In genomic region chr19:3186377-3186688, GRCh38 we compare ENCODE assay signal across 8 cellular contexts. TPM values are rescaled to one million over a fixed set of nuclear protein-coding genes. Genes with fewer than 3 reads are reported as not detected.
A peak's percentile ranks its signal among the peaks of the same experiment; 100 is the strongest.
DNase-seq lines count a peak whose midpoint lies in the region; ATAC-seq, FAIRE-seq and TF ChIP-seq lines count a peak whose summit lies in the region.

No MANE protein-coding gene starts in this region.

- no peak for TF ChIP-seq POLR2A in A549 (IDR thresholded peaks at IDR 0.05; ENCODE audit: low read length)

- CTCF ChIA-PET in A549 (lab: Yijun Ruan, JAX): interaction anchor here (0.6 kb wide), 1 partner anchor 285 kb away, joined by 3 read pairs; no protein-coding TSS in a partner anchor
- CTCF ChIA-PET in activated CD4-positive, alpha-beta memory T cell treated with anti-CD3 and anti-CD28 coated beads for 36 hours (lab: Charles Lee): interaction anchor here (1.0 to 1.7 kb wide), 2 partner anchors 24 to 78 kb away, joined by 3 to 5 read pairs; no protein-coding TSS in a partner anchor

- H3K9ac ChIP-seq in stomach smooth muscle (ENCODE audit: low read length in 2 of 2): peak overlapping the region; percentile 74 to 80

- H3K4me1 ChIP-seq in A549: peaks cover 11% of the 10 kb centered on the region
- H3K4me1 ChIP-seq in stomach smooth muscle (ENCODE audit: control insufficient read depth, insufficient read depth, low read length): peaks cover 26% of the 10 kb centered on the region

- no peaks in the 10 kb centered on the region for H3K9me3 Mint-ChIP-seq in activated CD4-positive, alpha-beta memory T cell treated with anti-CD3 and anti-CD28 coated beads for 36 hours

- WGBS in A549 (ENCODE audit: missing lambda C conversion rate): 5% methylated on average over 7 of the region's 17 CpGs

- TF ChIP-seq RAD21 in A549 (conservative IDR thresholded peaks at IDR 0.05 in 1 of 2, IDR thresholded peaks at IDR 0.05 in 1 of 2): no peak

- H3K27ac ChIP-seq in A549: peak overlapping the region; percentile 89 to 92
- H3K27ac ChIP-seq in stomach smooth muscle (ENCODE audit: low read length): no peak overlapping the region

- POLR2A ChIA-PET in A549 (lab: Yijun Ruan, JAX): no interaction called here
- POLR2A ChIA-PET in activated CD4-positive, alpha-beta memory T cell treated with anti-CD3 and anti-CD28 coated beads for 36 hours (lab: Charles Lee): interaction anchor here (1.0 kb wide), 1 partner anchor 42 kb away, joined by 4 read pairs; no protein-coding TSS in a partner anchor

- H3K4me3 Mint-ChIP-seq in activated CD4-positive, alpha-beta memory T cell treated with anti-CD3 and anti-CD28 coated beads for 36 hours: peak overlapping the region; percentile 86

- no peak for FAIRE-seq in A549 (lab: Jason Lieb, UNC)

- ATAC-seq in A549 (peak in 1 of 2 experiments; percentile 2; a peak in 2 of 6 replicates), GM21825 (IDR thresholded peaks at IDR 0.05; ENCODE audit: unreplicated experiment) (peak; percentile 4), GM19467 (IDR thresholded peaks at IDR 0.05; ENCODE audit: unreplicated experiment) (no peak)

- H3K4me3 ChIP-seq in A549 (peak overlapping the region; percentile 97), iPS-18c (ENCODE audit: insufficient read depth, low read depth, low read length) (peak overlapping the region; percentile 97), stomach smooth muscle (ENCODE audit: low read length in 2 of 2) (peak overlapping the region; percentile 73 to 91)

- TF ChIP-seq CTCF in A549 (IDR thresholded peaks at IDR 0.05): no peak
- TF ChIP-seq CTCF in GM20000 (IDR thresholded peaks at IDR 0.05; ENCODE audit: extremely low read depth, missing control alignments): no peak

- H3K27me3 Mint-ChIP-seq in activated CD4-positive, alpha-beta memory T cell treated with anti-CD3 and anti-CD28 coated beads for 36 hours: no peaks in the 10 kb centered on the region

- H3K4me2 ChIP-seq in A549: peak overlapping the region; percentile 90

- H3K27ac Mint-ChIP-seq in activated CD4-positive, alpha-beta memory T cell treated with anti-CD3 and anti-CD28 coated beads for 36 hours: peak overlapping the region; percentile 63

- intact Hi-C loops in activated CD4-positive, alpha-beta memory T cell treated with anti-CD3 and anti-CD28 coated beads for 36 hours (cut with micrococcal nuclease): no loop called here

- peaks cover 58% of the 10 kb centered on the region for H3K4me1 Mint-ChIP-seq in activated CD4-positive, alpha-beta memory T cell treated with anti-CD3 and anti-CD28 coated beads for 36 hours (ENCODE audit: low read depth)

- no peak for TF ChIP-seq EP300 in A549 (IDR thresholded peaks at IDR 0.05)

- H3K9me3 ChIP-seq in A549 (no peaks in the 10 kb centered on the region), iPS-18c (ENCODE audit: control insufficient read depth, insufficient read depth, low read length) (no peaks in the 10 kb centered on the region), stomach smooth muscle (ENCODE audit: control insufficient read depth in 2 of 2, low read length in 2 of 2) (no peaks in the 10 kb centered on the region)

- no peaks in the 10 kb centered on the region for H3K27me3 ChIP-seq in stomach smooth muscle (ENCODE audit: control insufficient read depth in 1 of 2, insufficient read depth in 2 of 2, low read length in 2 of 2)

- DNase-seq in A549 (ENCODE audit: low read depth in 1 of 2, low spot score in 1 of 2) (no peak), GM20000 (ENCODE audit: low spot score) (no peak), DMS114 treated with DMSO at 0.1 percent for 48 hours (lab: John Stamatoyannopoulos, UW; ENCODE audit: unreplicated experiment) (no peak)
- DNase-seq in activated CD4-positive, alpha-beta memory T cell treated with anti-CD3 and anti-CD28 coated beads for 36 hours: no peak

- peaks cover 11% of the 10 kb centered on the region for H3K36me3 Mint-ChIP-seq in activated CD4-positive, alpha-beta memory T cell treated with anti-CD3 and anti-CD28 coated beads for 36 hours

- H3K36me3 ChIP-seq in stomach smooth muscle (ENCODE audit: control insufficient read depth in 2 of 2, insufficient read depth in 2 of 2, low read length in 2 of 2): no peaks in the 10 kb centered on the region

TF ChIP-seq in A549, 52 proteins besides CTCF, POLR2A, EP300 and RAD21:
- TF ChIP-seq JUNB (IDR thresholded peaks at IDR 0.05) (no peak), CHD4 (IDR thresholded peaks at IDR 0.05; ENCODE audit: borderline replicate concordance) (no peak), RCOR1 (IDR thresholded peaks at IDR 0.05; ENCODE audit: low read depth, low read length) (no peak), EHMT2 (IDR thresholded peaks at IDR 0.05; ENCODE audit: low read depth) (no peak), ZC3H11A (IDR thresholded peaks at IDR 0.05) (no peak)
- TF ChIP-seq, protein P1, sequence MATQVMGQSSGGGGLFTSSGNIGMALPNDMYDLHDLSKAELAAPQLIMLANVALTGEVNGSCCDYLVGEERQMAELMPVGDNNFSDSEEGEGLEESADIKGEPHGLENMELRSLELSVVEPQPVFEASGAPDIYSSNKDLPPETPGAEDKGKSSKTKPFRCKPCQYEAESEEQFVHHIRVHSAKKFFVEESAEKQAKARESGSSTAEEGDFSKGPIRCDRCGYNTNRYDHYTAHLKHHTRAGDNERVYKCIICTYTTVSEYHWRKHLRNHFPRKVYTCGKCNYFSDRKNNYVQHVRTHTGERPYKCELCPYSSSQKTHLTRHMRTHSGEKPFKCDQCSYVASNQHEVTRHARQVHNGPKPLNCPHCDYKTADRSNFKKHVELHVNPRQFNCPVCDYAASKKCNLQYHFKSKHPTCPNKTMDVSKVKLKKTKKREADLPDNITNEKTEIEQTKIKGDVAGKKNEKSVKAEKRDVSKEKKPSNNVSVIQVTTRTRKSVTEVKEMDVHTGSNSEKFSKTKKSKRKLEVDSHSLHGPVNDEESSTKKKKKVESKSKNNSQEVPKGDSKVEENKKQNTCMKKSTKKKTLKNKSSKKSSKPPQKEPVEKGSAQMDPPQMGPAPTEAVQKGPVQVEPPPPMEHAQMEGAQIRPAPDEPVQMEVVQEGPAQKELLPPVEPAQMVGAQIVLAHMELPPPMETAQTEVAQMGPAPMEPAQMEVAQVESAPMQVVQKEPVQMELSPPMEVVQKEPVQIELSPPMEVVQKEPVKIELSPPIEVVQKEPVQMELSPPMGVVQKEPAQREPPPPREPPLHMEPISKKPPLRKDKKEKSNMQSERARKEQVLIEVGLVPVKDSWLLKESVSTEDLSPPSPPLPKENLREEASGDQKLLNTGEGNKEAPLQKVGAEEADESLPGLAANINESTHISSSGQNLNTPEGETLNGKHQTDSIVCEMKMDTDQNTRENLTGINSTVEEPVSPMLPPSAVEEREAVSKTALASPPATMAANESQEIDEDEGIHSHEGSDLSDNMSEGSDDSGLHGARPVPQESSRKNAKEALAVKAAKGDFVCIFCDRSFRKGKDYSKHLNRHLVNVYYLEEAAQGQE (IDR thresholded peaks at IDR 0.05): no peak
- TF ChIP-seq, protein P2, sequence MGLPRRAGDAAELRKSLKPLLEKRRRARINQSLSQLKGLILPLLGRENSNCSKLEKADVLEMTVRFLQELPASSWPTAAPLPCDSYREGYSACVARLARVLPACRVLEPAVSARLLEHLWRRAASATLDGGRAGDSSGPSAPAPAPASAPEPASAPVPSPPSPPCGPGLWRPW (IDR thresholded peaks at IDR 0.05): no peak

RNA-seq across cellular contexts. Expression of gene NCLN, which starts 0.6 kb away (rescaled TPM):
- polyA plus RNA-seq in A549 (2011; rRNA removed) (22.8 and 27.6 TPM in 2 replicates), A549 (2017; fragmentation: RNase III; extraction: RNeasy Plus Mini Kit Qiagen cat#74134 plus additional on column Dnase treatment) (55.5 to 58.5 TPM (median 55.5 TPM) in 3 replicates)
- polyA plus RNA-seq in A549 (2012; cell fraction: cytosol; rRNA removed): 67.0 and 93.6 TPM in 2 replicates
- polyA plus RNA-seq in A549 (2012; cell fraction: nucleus; rRNA removed): 158 and 222 TPM in 2 replicates
- polyA minus RNA-seq in A549 (2011; rRNA and poly(A)+ RNA removed): 22.9 and 32.2 TPM in 2 replicates
- 10 to 100 TPM; 47.0 to 50.9 TPM for total RNA-seq in activated CD4-positive, alpha-beta memory T cell treated with anti-CD3 and anti-CD28 coated beads for 36 hours

RNA-seq across cellular contexts. Expression of gene S1PR4, which starts 7.8 kb away (rescaled TPM):
- polyA plus RNA-seq in A549 (2011; rRNA removed) (0.09 TPM in 1 of 2 replicates, not detected in the other), A549 (2017; fragmentation: RNase III; extraction: RNeasy Plus Mini Kit Qiagen cat#74134 plus additional on column Dnase treatment) (0.08 to 0.33 TPM (median 0.17 TPM) in 3 replicates)
- polyA plus RNA-seq in A549 (2012; cell fraction: cytosol; rRNA removed): 0.19 and 0.22 TPM in 2 replicates
- polyA plus RNA-seq in A549 (2012; cell fraction: nucleus; rRNA removed): 0.77 and 1.0 TPM in 2 replicates
- not detected in 2 replicates for polyA minus RNA-seq in A549 (2011; rRNA and poly(A)+ RNA removed)
- 10 to 100 TPM; 32.7 to 34.0 TPM for total RNA-seq in activated CD4-positive, alpha-beta memory T cell treated with anti-CD3 and anti-CD28 coated beads for 36 hours

RNA-seq across cellular contexts. Expression of gene CELF5, which starts 38.1 kb away (rescaled TPM):
- polyA plus RNA-seq in A549 (2011; rRNA removed): 0.31 and 0.42 TPM in 2 replicates
- polyA plus RNA-seq in A549 (2012; cell fraction: cytosol; rRNA removed): 0.25 and 0.27 TPM in 2 replicates
- polyA plus RNA-seq in A549 (2012; cell fraction: nucleus; rRNA removed): 0.92 and 0.99 TPM in 2 replicates
- 0.61 to 0.87 TPM (median 0.75 TPM) in 3 replicates for polyA plus RNA-seq in A549 (2017; fragmentation: RNase III; extraction: RNeasy Plus Mini Kit Qiagen cat#74134 plus additional on column Dnase treatment)
- 0.08 TPM in 1 of 2 replicates, not detected in the other for polyA minus RNA-seq in A549 (2011; rRNA and poly(A)+ RNA removed)
- total RNA-seq in activated CD4-positive, alpha-beta memory T cell treated with anti-CD3 and anti-CD28 coated beads for 36 hours: under 1 TPM in 1 of 2 experiments, not detected in 1; 0.14 TPM

RNA-seq across cellular contexts. Expression of gene GNA15, which starts 50.5 kb away (rescaled TPM):
- polyA plus RNA-seq in A549 (2011; rRNA removed) (0.06 and 0.07 TPM in 2 replicates), A549 (2017; fragmentation: RNase III; extraction: RNeasy Plus Mini Kit Qiagen cat#74134 plus additional on column Dnase treatment) (0.04 TPM in 1 of 3 replicates, not detected in the others)
- polyA plus RNA-seq in A549 (2012; cell fraction: cytosol; rRNA removed): 0.07 and 0.10 TPM in 2 replicates
- 0.16 TPM in 1 of 2 replicates, not detected in the other for polyA plus RNA-seq in A549 (2012; cell fraction: nucleus; rRNA removed)
- not detected in 2 replicates for polyA minus RNA-seq in A549 (2011; rRNA and poly(A)+ RNA removed)
- 10 to 100 TPM; 78.4 to 79.5 TPM for total RNA-seq in activated CD4-positive, alpha-beta memory T cell treated with anti-CD3 and anti-CD28 coated beads for 36 hours
